1 cellular context compared by ENCODE assay signal in the genomic region with DNA sequence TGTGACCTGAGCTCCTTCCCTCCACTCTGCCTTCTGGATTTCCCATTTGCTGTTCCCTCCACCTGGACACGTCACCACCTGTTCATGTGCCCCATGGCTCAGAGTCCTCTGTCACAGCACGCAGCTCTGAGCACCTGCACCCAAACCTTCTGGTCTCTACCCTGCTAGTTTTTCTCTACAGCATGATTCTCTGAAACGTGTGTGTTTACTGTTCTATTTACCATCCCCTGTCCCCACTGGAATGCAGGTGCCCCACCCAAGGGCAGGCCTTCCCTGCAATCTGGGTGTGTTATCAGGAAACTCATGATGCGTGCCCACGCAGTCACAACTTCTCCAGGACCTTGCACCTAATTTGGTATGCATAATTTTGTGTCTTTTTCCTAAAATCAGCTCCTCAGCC.
TF ChIP-seq lines count a peak whose summit lies in the region.

No MANE protein-coding gene starts in this region.

TF ChIP-seq in IMR-90, 13 proteins besides CTCF, POLR2A, EP300 and RAD21 (continued from another document):
- TF ChIP-seq, protein P1, sequence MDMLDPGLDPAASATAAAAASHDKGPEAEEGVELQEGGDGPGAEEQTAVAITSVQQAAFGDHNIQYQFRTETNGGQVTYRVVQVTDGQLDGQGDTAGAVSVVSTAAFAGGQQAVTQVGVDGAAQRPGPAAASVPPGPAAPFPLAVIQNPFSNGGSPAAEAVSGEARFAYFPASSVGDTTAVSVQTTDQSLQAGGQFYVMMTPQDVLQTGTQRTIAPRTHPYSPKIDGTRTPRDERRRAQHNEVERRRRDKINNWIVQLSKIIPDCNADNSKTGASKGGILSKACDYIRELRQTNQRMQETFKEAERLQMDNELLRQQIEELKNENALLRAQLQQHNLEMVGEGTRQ (IDR thresholded peaks at IDR 0.05; ENCODE audit: low read depth, low read length) = no peak
- TF ChIP-seq RCOR1 (IDR thresholded peaks at IDR 0.05; ENCODE audit: insufficient replicate concordance, low read length) (no peak), CEBPB (IDR thresholded peaks at IDR 0.05; ENCODE audit: low read depth, low read length) (no peak), RFX5 (IDR thresholded peaks at IDR 0.05; ENCODE audit: low read depth, low read length) (no peak), NFE2L2 (IDR thresholded peaks at IDR 0.05; ENCODE audit: low read depth, low read length) (no peak), SMC3 (IDR thresholded peaks at IDR 0.05; ENCODE audit: low read depth, low read length) (no peak)
TF ChIP-seq in IMR-90: peak in this region for 0.
